Comparison of ENCODE assay signal across 19 cellular contexts in the genomic region with DNA sequence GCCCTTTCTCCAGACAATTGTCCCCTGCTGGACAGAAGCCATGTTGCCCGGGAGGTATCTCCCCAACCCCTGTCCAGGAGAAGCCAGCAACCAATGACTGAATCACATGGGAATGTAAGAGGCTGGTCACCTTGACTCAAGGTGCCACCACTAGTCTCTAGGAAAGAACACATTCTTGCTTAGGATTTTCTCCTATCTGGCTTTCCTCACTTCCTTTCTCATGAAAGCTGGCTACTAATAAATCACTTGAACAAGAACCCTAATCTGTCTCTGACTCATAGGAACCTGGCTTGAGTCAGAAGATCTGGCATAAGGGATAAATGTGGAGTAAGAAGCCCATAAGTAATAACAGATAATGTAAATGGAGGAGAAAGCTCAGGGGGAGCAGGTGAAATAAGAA.
DNase-seq lines count a peak whose midpoint lies in the region; ATAC-seq and TF ChIP-seq lines count a peak whose summit lies in the region.
"Had no signal": no experiment of that assay in that cellular context is flagged by ENCODE, and none has a peak within 500 bp of the region (broad histone marks: within the 10 kb centered on the region; RNA-seq: fewer than 3 reads in every experiment).

No MANE protein-coding gene starts in this region.

- no peak overlapping the region for H3K14ac ChIP-seq in IMR-90 (replicated peaks; ENCODE audit: low read depth, low read length)

- dilution Hi-C loops in IMR-90 (cut with HindIII; ENCODE audit: low sequenced_read_pairs, unreplicated experiment), result no loop called here

- no peak overlapping the region for H3K4me2 ChIP-seq in IMR-90 (ENCODE audit: low read depth, low read length)
- H3K4me2 ChIP-seq: A549 had no signal

- TF ChIP-seq CTCF in IMR-90 (conservative IDR thresholded peaks at IDR 0.05; ENCODE audit: low read depth, low read length), result no peak

- no peak overlapping the region for H4K91ac ChIP-seq in IMR-90 (ENCODE audit: insufficient read depth, low read depth, low read length)

- H3K4me3 Mint-ChIP-seq in activated naive CD8-positive, alpha-beta T cell treated with anti-CD3 and anti-CD28 coated beads for 36 hours, result no peak overlapping the region
- no peak overlapping the region for H3K4me3 Mint-ChIP-seq in CD8-positive, alpha-beta memory T cell
- H3K4me3 Mint-ChIP-seq: CD8-positive, alpha-beta T cell; naive thymus-derived CD4-positive, alpha-beta T cell had no signal

- H2AFZ ChIP-seq in IMR-90 (replicated peaks; ENCODE audit: low read length, poor library complexity), result no peak overlapping the region

- H3K9me1 ChIP-seq in IMR-90 (ENCODE audit: insufficient read depth, low read length), result no peaks in the 10 kb centered on the region

- CTCF ChIA-PET in IMR-90 (lab: Yijun Ruan, JAX), result no interaction called here
- CTCF ChIA-PET in CD8-positive, alpha-beta memory T cell (lab: Charles Lee), result no interaction called here

- POLR2A ChIA-PET in IMR-90 (lab: Charles Lee; ENCODE audit: unreplicated experiment), result no interaction called here
- POLR2A ChIA-PET in CD8-positive, alpha-beta memory T cell (lab: Charles Lee), result no interaction called here

- no peak for TF ChIP-seq POLR2A in IMR-90 (IDR thresholded peaks at IDR 0.05; ENCODE audit: low read depth, low read length)

- no peaks in the 10 kb centered on the region for H4K20me1 ChIP-seq in IMR-90 (ENCODE audit: insufficient read depth, low read length)

- no peak overlapping the region for H4K5ac ChIP-seq in IMR-90 (ENCODE audit: low read depth, low read length)

- H3K36me3 Mint-ChIP-seq in activated naive CD8-positive, alpha-beta T cell treated with anti-CD3 and anti-CD28 coated beads for 36 hours, result no peaks in the 10 kb centered on the region
- no peaks in the 10 kb centered on the region for H3K36me3 Mint-ChIP-seq in CD8-positive, alpha-beta memory T cell
- H3K36me3 Mint-ChIP-seq: CD8-positive, alpha-beta T cell; naive thymus-derived CD4-positive, alpha-beta T cell had no signal

- H3K4ac ChIP-seq in IMR-90 (ENCODE audit: low read depth, low read length), result no peak overlapping the region

- no peak overlapping the region for H2AK9ac ChIP-seq in IMR-90 (replicated peaks; ENCODE audit: low read depth, low read length, poor library complexity)

- H3K56ac ChIP-seq in IMR-90 (ENCODE audit: extremely low read depth, insufficient read depth, low read length), result no peak overlapping the region

- H3K36me3 ChIP-seq in IMR-90 (ENCODE audit: control insufficient read depth, insufficient read depth, low read length) (no peaks in the 10 kb centered on the region), H7 (replicated peaks; ENCODE audit: control insufficient read depth, insufficient read depth, low read length) (no peaks in the 10 kb centered on the region)
- no peaks in the 10 kb centered on the region for H3K36me3 ChIP-seq in CD8-positive, alpha-beta memory T cell (ENCODE audit: insufficient read depth, low read length)
- H3K36me3 ChIP-seq: heart right ventricle had no signal

- H3K18ac ChIP-seq in IMR-90 (ENCODE audit: low read depth, low read length), result no peak overlapping the region

- no peak overlapping the region for H2BK20ac ChIP-seq in IMR-90 (ENCODE audit: low read depth, low read length)

- in situ Hi-C loops in IMR-90 (cut with MboI; ENCODE audit: low sequenced_read_pairs), result no loop called here

- no peak overlapping the region for H2AK5ac ChIP-seq in IMR-90 (ENCODE audit: low read depth, low read length)

- no peak overlapping the region for H4K8ac ChIP-seq in IMR-90 (ENCODE audit: low read depth in 2 of 2, low read length in 2 of 2)

- no peak overlapping the region for H3K27ac ChIP-seq in IMR-90 (ENCODE audit: insufficient read depth, low read length)
- no peak overlapping the region for H3K27ac ChIP-seq in CD8-positive, alpha-beta memory T cell (ENCODE audit: low read depth, low read length)
- H3K27ac ChIP-seq: A549, heart right ventricle, testis had no signal

- ATAC-seq in IMR-90 (ENCODE audit: low read depth), result no peak
- ATAC-seq: CD8-positive, alpha-beta T cell; left colon; naive thymus-derived CD4-positive, alpha-beta T cell had no signal

- H3K4me1 Mint-ChIP-seq in activated naive CD8-positive, alpha-beta T cell treated with anti-CD3 and anti-CD28 coated beads for 36 hours, result no peaks in the 10 kb centered on the region
- no peaks in the 10 kb centered on the region for H3K4me1 Mint-ChIP-seq in CD8-positive, alpha-beta memory T cell
- H3K4me1 Mint-ChIP-seq: naive thymus-derived CD4-positive, alpha-beta T cell had no signal

- H2BK5ac ChIP-seq in IMR-90 (ENCODE audit: low read depth, low read length, poor library complexity, severe bottlenecking), result no peak overlapping the region

- no peak overlapping the region for H2BK15ac ChIP-seq in IMR-90 (ENCODE audit: low read depth, low read length)

- no peaks in the 10 kb centered on the region for H3K27me3 Mint-ChIP-seq in activated naive CD8-positive, alpha-beta T cell treated with anti-CD3 and anti-CD28 coated beads for 36 hours
- H3K27me3 Mint-ChIP-seq in CD8-positive, alpha-beta memory T cell, result peaks cover 0 to 2% of the 10 kb centered on the region in 2 donors
- H3K27me3 Mint-ChIP-seq: naive thymus-derived CD4-positive, alpha-beta T cell had no signal

- DNase-seq in AG08395 (ENCODE audit: low spot score) (peak; percentile 33), IMR-90 (peak; percentile 34), astrocyte of the hippocampus (ENCODE audit: low read depth, low spot score) (peak; percentile 56), glomerular visceral epithelial cell (ENCODE audit: extremely low spot score) (peak; percentile 50), H7 (no peak), anterior cingulate cortex (lab: John Stamatoyannopoulos, UW) (no peak)
- no peak for DNase-seq in activated naive CD8-positive, alpha-beta T cell treated with anti-CD3 and anti-CD28 coated beads for 36 hours
- no peak for DNase-seq in CD8-positive, alpha-beta memory T cell
- DNase-seq: activated CD4-positive, CD25-positive, alpha-beta regulatory T cell treated with anti-CD3 and anti-CD28 coated beads, Interleukin-2, amount 50 U/mL, for 72 hours; CD8-positive, alpha-beta T cell; heart right ventricle; left colon; naive thymus-derived CD4-positive, alpha-beta T cell; NCI-H1930; NCI-H69; RPMI8226; T-helper 2 cell; testis had no signal

- H3K27ac Mint-ChIP-seq in activated naive CD8-positive, alpha-beta T cell treated with anti-CD3 and anti-CD28 coated beads for 36 hours, result no peak overlapping the region
- H3K27ac Mint-ChIP-seq in CD8-positive, alpha-beta memory T cell, result no peak overlapping the region
- H3K27ac Mint-ChIP-seq: CD8-positive, alpha-beta T cell; naive thymus-derived CD4-positive, alpha-beta T cell had no signal

- no TSS peak for BruUV-seq in IMR-90 (replicated peaks; lab: Mats Ljungman, UMichigan)

- intact Hi-C loops in IMR-90 (cut with micrococcal nuclease), result no loop called here

- no peaks in the 10 kb centered on the region for H3K79me1 ChIP-seq in IMR-90 (ENCODE audit: low read depth in 1 of 2, low read length in 2 of 2)

- TF ChIP-seq RAD21 in IMR-90 (IDR thresholded peaks at IDR 0.05; ENCODE audit: low read length), result no peak

- 0 out of 2 replicates have a peak, but pooled peaks cover 3% of the 10 kb centered on the region for H3K9me3 ChIP-seq in IMR-90 (ENCODE audit: control insufficient read depth, insufficient read depth, low read length)
- no peaks in the 10 kb centered on the region for H3K9me3 ChIP-seq in CD8-positive, alpha-beta memory T cell (ENCODE audit: low read length)
- H3K9me3 ChIP-seq: A549, heart right ventricle, testis had no signal

- no peak overlapping the region for H3K4me3 ChIP-seq in IMR-90 (ENCODE audit: insufficient read depth, low read depth, low read length)
- H3K4me3 ChIP-seq in H7 (ENCODE audit: insufficient read depth, low read depth, low read length), result no peak overlapping the region
- H3K4me3 ChIP-seq in CD8-positive, alpha-beta memory T cell (ENCODE audit: low read length), result no peak overlapping the region
- H3K4me3 ChIP-seq: A549, heart right ventricle, testis had no signal

- H3K27me3 ChIP-seq in IMR-90 (ENCODE audit: control insufficient read depth, insufficient read depth, low read length) (no peaks in the 10 kb centered on the region), H7 (ENCODE audit: control insufficient read depth, insufficient read depth, low read length) (no peaks in the 10 kb centered on the region)
- H3K27me3 ChIP-seq in CD8-positive, alpha-beta memory T cell (ENCODE audit: insufficient read depth, low read length, poor library complexity, severe bottlenecking), result no peaks in the 10 kb centered on the region
- H3K27me3 ChIP-seq: heart right ventricle, testis had no signal

- H3K9me3 Mint-ChIP-seq in activated naive CD8-positive, alpha-beta T cell treated with anti-CD3 and anti-CD28 coated beads for 36 hours, result no peaks in the 10 kb centered on the region
- peaks cover 0 to 5% (median 4%) of the 10 kb centered on the region in 5 donors for H3K9me3 Mint-ChIP-seq in CD8-positive, alpha-beta memory T cell
- H3K9me3 Mint-ChIP-seq: CD8-positive, alpha-beta T cell had no signal

- no peaks in the 10 kb centered on the region for H3K4me1 ChIP-seq in IMR-90 (ENCODE audit: control insufficient read depth, insufficient read depth, low read length)
- H3K4me1 ChIP-seq in CD8-positive, alpha-beta memory T cell (ENCODE audit: insufficient read depth, low read length), result no peaks in the 10 kb centered on the region
- H3K4me1 ChIP-seq: A549, heart right ventricle, testis had no signal

- WGBS in IMR-90 (ENCODE audit: extremely low coverage in 2 of 2, insufficient read length in 1 of 2), 2 experiments, result no CpG with 5 or more reads among the region's 1 CpG

- H3K9ac ChIP-seq in IMR-90 (ENCODE audit: low read depth, low read length), result no peak overlapping the region

- no peak overlapping the region for H3K23ac ChIP-seq in IMR-90 (ENCODE audit: low read depth, low read length)

- H2BK120ac ChIP-seq in IMR-90 (ENCODE audit: low read depth, low read length), result no peak overlapping the region

TF ChIP-seq in IMR-90, 13 proteins besides CTCF, POLR2A, EP300 and RAD21 (continues in another document):
- TF ChIP-seq BHLHE40 (IDR thresholded peaks at IDR 0.05; ENCODE audit: low read depth, low read length) (no peak), MAZ (IDR thresholded peaks at IDR 0.05; ENCODE audit: borderline replicate concordance, low read depth, low read length) (no peak), RCOR1 (IDR thresholded peaks at IDR 0.05; ENCODE audit: insufficient replicate concordance, low read length) (no peak), MAFK (IDR thresholded peaks at IDR 0.05; ENCODE audit: low read depth, low read length) (no peak), CEBPB (IDR thresholded peaks at IDR 0.05; ENCODE audit: low read depth, low read length) (no peak), FOS (IDR thresholded peaks at IDR 0.05; ENCODE audit: low read depth, low read length) (no peak), RFX5 (IDR thresholded peaks at IDR 0.05; ENCODE audit: low read depth, low read length) (no peak)
- TF ChIP-seq, protein P1, sequence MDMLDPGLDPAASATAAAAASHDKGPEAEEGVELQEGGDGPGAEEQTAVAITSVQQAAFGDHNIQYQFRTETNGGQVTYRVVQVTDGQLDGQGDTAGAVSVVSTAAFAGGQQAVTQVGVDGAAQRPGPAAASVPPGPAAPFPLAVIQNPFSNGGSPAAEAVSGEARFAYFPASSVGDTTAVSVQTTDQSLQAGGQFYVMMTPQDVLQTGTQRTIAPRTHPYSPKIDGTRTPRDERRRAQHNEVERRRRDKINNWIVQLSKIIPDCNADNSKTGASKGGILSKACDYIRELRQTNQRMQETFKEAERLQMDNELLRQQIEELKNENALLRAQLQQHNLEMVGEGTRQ (IDR thresholded peaks at IDR 0.05; ENCODE audit: low read depth, low read length), result no peak

Comparison
In these comparisons a context has a peak if more than half of its experiments do, and no peak if none do; other contexts are left out.
1. DNase-seq: peak in AG08395 (single experiment), IMR-90 (single experiment), astrocyte of the hippocampus (single experiment) and glomerular visceral epithelial cell (single experiment); none in H7 (single experiment), activated naive CD8-positive, alpha-beta T cell treated with anti-CD3 and anti-CD28 coated beads for 36 hours (single experiment), anterior cingulate cortex (0 of 58) and CD8-positive, alpha-beta memory T cell (0 of 5).